In genomic region chr7:112162161-112163020, GRCh38 we compare ENCODE assay signal across 8 cellular contexts. TPM values are rescaled to one million over a fixed set of nuclear protein-coding genes. Genes with fewer than 3 reads are reported as not detected.
DNase-seq lines count a peak whose midpoint lies in the region; ATAC-seq and TF ChIP-seq lines count a peak whose summit lies in the region.

No MANE protein-coding gene starts in this region.

- H4K20me1 ChIP-seq in IMR-90 (ENCODE audit: insufficient read depth, low read length) = no peaks in the 10 kb centered on the region
- H4K20me1 ChIP-seq in SK-N-SH (ENCODE audit: insufficient read depth) = no peaks in the 10 kb centered on the region

- TF ChIP-seq RAD21 in IMR-90 (IDR thresholded peaks at IDR 0.05; ENCODE audit: low read length) (no peak), SK-N-SH (IDR thresholded peaks at IDR 0.05; ENCODE audit: low read length) (peak; percentile 29; the same call in 1 of the 2 replicates)

- H2BK5ac ChIP-seq in IMR-90 (ENCODE audit: low read depth, low read length, poor library complexity, severe bottlenecking) = no peak overlapping the region

- dilution Hi-C loops in IMR-90 (cut with HindIII; ENCODE audit: low sequenced_read_pairs, unreplicated experiment) = no loop called here

- H2AFZ ChIP-seq in IMR-90 (replicated peaks; ENCODE audit: low read length, poor library complexity) (peak overlapping the region; percentile 74), SK-N-SH (ENCODE audit: low read depth) (no peak overlapping the region)

- no peak overlapping the region; a peak in 1 of 4 replicates for H4K8ac ChIP-seq in IMR-90 (ENCODE audit: low read depth in 2 of 2, low read length in 2 of 2)

- H2BK15ac ChIP-seq in IMR-90 (ENCODE audit: low read depth, low read length) = 0 out of 3 replicates have a peak overlapping the region, but pooled peaks have one; percentile 43

- H3K9me2 ChIP-seq in SK-N-SH = no peaks in the 10 kb centered on the region

- H3K14ac ChIP-seq in IMR-90 (replicated peaks; ENCODE audit: low read depth, low read length) = peak overlapping the region; percentile 37; the same call in 1 of the 2 replicates

- H3K4me1 ChIP-seq in IMR-90 (ENCODE audit: control insufficient read depth, insufficient read depth, low read length) (peaks cover 6% of the 10 kb centered on the region), SK-N-SH (ENCODE audit: control insufficient read depth in 1 of 2, insufficient read depth in 2 of 2, low read depth in 1 of 2, low read length in 1 of 2) (peaks cover 29 to 49% of the 10 kb centered on the region in 2 experiments)

- no peak overlapping the region for H3K9ac ChIP-seq in IMR-90 (ENCODE audit: low read depth, low read length)
- no peak overlapping the region for H3K9ac ChIP-seq in SK-N-SH

- H4K91ac ChIP-seq in IMR-90 (ENCODE audit: insufficient read depth, low read depth, low read length) = no peak overlapping the region

- no TSS peak for BruUV-seq in IMR-90 (replicated peaks; lab: Mats Ljungman, UMichigan)

- POLR2A ChIA-PET in IMR-90 (lab: Charles Lee; ENCODE audit: unreplicated experiment) (no interaction called here), SK-N-SH (lab: Yijun Ruan, JAX) (no interaction called here)

- ATAC-seq in IMR-90 (ENCODE audit: low read depth) = peak; percentile 76
- no peak for ATAC-seq in HG03520 (IDR thresholded peaks at IDR 0.05; ENCODE audit: unreplicated experiment)

- peak overlapping the region; percentile 51; the same call in 1 of the 2 replicates for H3K4ac ChIP-seq in IMR-90 (ENCODE audit: low read depth, low read length)

- no peak overlapping the region for H2AK5ac ChIP-seq in IMR-90 (ENCODE audit: low read depth, low read length)

- no peak overlapping the region for H3K23ac ChIP-seq in IMR-90 (ENCODE audit: low read depth, low read length)

- no peak overlapping the region for H3K18ac ChIP-seq in IMR-90 (ENCODE audit: low read depth, low read length)

- TF ChIP-seq POLR2A in IMR-90 (IDR thresholded peaks at IDR 0.05; ENCODE audit: low read depth, low read length) = no peak

- no peak for TF ChIP-seq CTCF in IMR-90 (conservative IDR thresholded peaks at IDR 0.05; ENCODE audit: low read depth, low read length)
- TF ChIP-seq CTCF in SK-N-SH (IDR thresholded peaks at IDR 0.05) = no peak

- H4K5ac ChIP-seq in IMR-90 (ENCODE audit: low read depth, low read length) = no peak overlapping the region; the same call in 1 of the 2 replicates

- CTCF ChIA-PET in IMR-90 (lab: Yijun Ruan, JAX) = no interaction called here
- CTCF ChIA-PET in SK-N-SH (lab: Yijun Ruan, JAX) = interaction anchor here (0.7 to 4.4 kb wide), 6 partner anchors 11 to 399 kb away, joined by 3 to 17 read pairs (median 3); no protein-coding TSS in a partner anchor

- TF ChIP-seq EP300 in SK-N-SH (IDR thresholded peaks at IDR 0.05; ENCODE audit: borderline replicate concordance in 1 of 2, low read depth in 1 of 2, low read length in 1 of 2) = peak; percentile 16 to 61; a peak in 3 of 4 replicates

- peak overlapping the region; percentile 16; the same call in 1 of the 2 replicates for H2BK120ac ChIP-seq in IMR-90 (ENCODE audit: low read depth, low read length)

- H3K56ac ChIP-seq in IMR-90 (ENCODE audit: extremely low read depth, insufficient read depth, low read length) = no peak overlapping the region

- intact Hi-C loops in IMR-90 (cut with micrococcal nuclease) (loop anchor here (5.0 kb wide), 1 partner anchor 45 kb away; no protein-coding TSS in a partner anchor), head of caudate nucleus (cut with DNase I) (no loop called here), posterior cingulate gyrus (cut with DNase I) (loop anchor here (5.0 kb wide), 1 partner anchor 45 kb away; the partner anchor contains the start of genes DOCK4 and ZNF277)

- WGBS in IMR-90 (ENCODE audit: extremely low coverage in 2 of 2, insufficient read length in 1 of 2), 2 experiments = no CpG with 5 or more reads among the region's 4 CpGs
- WGBS in SK-N-SH (ENCODE audit: low lambda C conversion rate) = 74% methylated on average over 4 of the region's 4 CpGs

- peak overlapping the region; percentile 22 for H2AK9ac ChIP-seq in IMR-90 (replicated peaks; ENCODE audit: low read depth, low read length, poor library complexity)

- no peak overlapping the region for H3K27ac ChIP-seq in IMR-90 (ENCODE audit: insufficient read depth, low read length)
- peak overlapping the region in 1 of 2 experiments; percentile 80; a peak in 1 of 4 replicates for H3K27ac ChIP-seq in SK-N-SH (ENCODE audit: low read depth in 2 of 2, low read length in 1 of 2)

- DNase-seq in IMR-90 = peak; percentile 58
- peak; percentile 54 for DNase-seq in SK-N-SH
- DNase-seq in head of caudate nucleus = peak; percentile 53 to 92 (median 74)
- DNase-seq in posterior cingulate gyrus = peak; percentile 48 to 94 (median 62)
- no peak for DNase-seq in stimulated activated CD4-positive, alpha-beta T cell treated with anti-CD3 and anti-CD28 coated beads, Interleukin-12 subunit alpha, Interleukin-12 subunit beta, amount 100 ng/mL, for 4 hours
- no peak for DNase-seq in OCI-M2 (lab: John Stamatoyannopoulos, UW; ENCODE audit: unreplicated experiment)
- DNase-seq in mesenteric fat pad (ENCODE audit: low spot score) = no peak

- H3K27me3 ChIP-seq in IMR-90 (ENCODE audit: control insufficient read depth, insufficient read depth, low read length) (no peaks in the 10 kb centered on the region), SK-N-SH (ENCODE audit: insufficient read depth) (no peaks in the 10 kb centered on the region)

- peaks cover 11 to 23% of the 10 kb centered on the region in 2 experiments for H3K79me1 ChIP-seq in IMR-90 (ENCODE audit: low read depth in 1 of 2, low read length in 2 of 2)

- H3K4me2 ChIP-seq in IMR-90 (ENCODE audit: low read depth, low read length) (peak overlapping the region; percentile 51; the same call in 1 of the 2 replicates), SK-N-SH (peak overlapping the region; percentile 67)

- H3K9me1 ChIP-seq in IMR-90 (ENCODE audit: insufficient read depth, low read length) = peaks cover 15% of the 10 kb centered on the region

- in situ Hi-C loops in IMR-90 (cut with MboI; ENCODE audit: low sequenced_read_pairs) = no loop called here

- no peaks in the 10 kb centered on the region for H3K36me3 ChIP-seq in IMR-90 (ENCODE audit: control insufficient read depth, insufficient read depth, low read length)
- H3K36me3 ChIP-seq in SK-N-SH (replicated peaks in 1 of 2; ENCODE audit: control insufficient read depth in 1 of 2, insufficient read depth in 2 of 2, low read length in 1 of 2) = no peaks in the 10 kb centered on the region

- H2BK20ac ChIP-seq in IMR-90 (ENCODE audit: low read depth, low read length) = no peak overlapping the region

- H3K4me3 ChIP-seq in IMR-90 (ENCODE audit: insufficient read depth, low read depth, low read length) = no peak overlapping the region
- no peak overlapping the region for H3K4me3 ChIP-seq in SK-N-SH (ENCODE audit: low read depth in 2 of 2, low read length in 1 of 2)

- no peaks in the 10 kb centered on the region for H3K9me3 ChIP-seq in IMR-90 (ENCODE audit: control insufficient read depth, insufficient read depth, low read length)
- no peaks in the 10 kb centered on the region for H3K9me3 ChIP-seq in SK-N-SH

- no peaks in the 10 kb centered on the region for H3K79me2 ChIP-seq in SK-N-SH (ENCODE audit: insufficient read depth)

- H3F3A ChIP-seq in SK-N-SH (replicated peaks; ENCODE audit: insufficient read depth) = peaks cover 13% of the 10 kb centered on the region

TF ChIP-seq in IMR-90, 13 proteins besides CTCF, POLR2A, EP300 and RAD21 (continues in another document):
- TF ChIP-seq CHD1 (IDR thresholded peaks at IDR 0.05; ENCODE audit: low read depth, low read length) (no peak), NFE2L2 (IDR thresholded peaks at IDR 0.05; ENCODE audit: low read depth, low read length) (no peak), MAFK (IDR thresholded peaks at IDR 0.05; ENCODE audit: low read depth, low read length) (no peak)
- TF ChIP-seq, protein P1, sequence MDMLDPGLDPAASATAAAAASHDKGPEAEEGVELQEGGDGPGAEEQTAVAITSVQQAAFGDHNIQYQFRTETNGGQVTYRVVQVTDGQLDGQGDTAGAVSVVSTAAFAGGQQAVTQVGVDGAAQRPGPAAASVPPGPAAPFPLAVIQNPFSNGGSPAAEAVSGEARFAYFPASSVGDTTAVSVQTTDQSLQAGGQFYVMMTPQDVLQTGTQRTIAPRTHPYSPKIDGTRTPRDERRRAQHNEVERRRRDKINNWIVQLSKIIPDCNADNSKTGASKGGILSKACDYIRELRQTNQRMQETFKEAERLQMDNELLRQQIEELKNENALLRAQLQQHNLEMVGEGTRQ (IDR thresholded peaks at IDR 0.05; ENCODE audit: low read depth, low read length) = peak; percentile 13; the same call in 1 of the 2 replicates

RNA-seq across cellular contexts. Expression of gene DOCK4, which starts 43.8 kb away (rescaled TPM):
- total RNA-seq in IMR-90 (2012; rRNA removed) (12.2 and 14.2 TPM in 2 replicates), mesenteric fat pad (40.9 TPM)
- polyA plus RNA-seq in IMR-90 (2012; rRNA removed) (4.2 and 4.4 TPM in 2 replicates), SK-N-SH (2012; rRNA removed) (8.5 and 8.9 TPM in 2 replicates)
- polyA plus RNA-seq in IMR-90 (2012; cell fraction: cytosol; rRNA removed) = 1.8 and 2.3 TPM in 2 replicates
- 7.2 and 10.9 TPM in 2 replicates for polyA plus RNA-seq in IMR-90 (2012; cell fraction: nucleus; rRNA removed; ENCODE audit: low replicate concordance)
- 9.0 and 9.5 TPM in 2 replicates for polyA plus RNA-seq in SK-N-SH (2012; cell fraction: cytosol; rRNA removed)
- 12.5 and 19.7 TPM in 2 replicates for polyA plus RNA-seq in SK-N-SH (2012; cell fraction: nucleus; rRNA removed)

RNA-seq across cellular contexts. Expression of gene ZNF277, which starts 44.1 kb away (rescaled TPM):
- total RNA-seq in IMR-90 (2012; rRNA removed) (21.3 and 45.0 TPM in 2 replicates), mesenteric fat pad (10.6 TPM)
- polyA plus RNA-seq in IMR-90 (2012; rRNA removed) (6.0 and 7.3 TPM in 2 replicates), SK-N-SH (2012; rRNA removed) (11.5 and 12.9 TPM in 2 replicates)
- 2.5 and 3.2 TPM in 2 replicates for polyA plus RNA-seq in IMR-90 (2012; cell fraction: cytosol; rRNA removed)
- polyA plus RNA-seq in IMR-90 (2012; cell fraction: nucleus; rRNA removed; ENCODE audit: low replicate concordance) = 0.51 and 4.0 TPM in 2 replicates
- 19.4 and 23.0 TPM in 2 replicates for polyA plus RNA-seq in SK-N-SH (2012; cell fraction: cytosol; rRNA removed)
- polyA plus RNA-seq in SK-N-SH (2012; cell fraction: nucleus; rRNA removed) = 3.1 and 7.6 TPM in 2 replicates

Comparison
In these comparisons a context has a peak if more than half of its experiments do, and no peak if none do; other contexts are left out.
1. DNase-seq: peak in IMR-90 (single experiment), SK-N-SH (single experiment), head of caudate nucleus (42 of 42) and posterior cingulate gyrus (10 of 10); none in stimulated activated CD4-positive, alpha-beta T cell treated with anti-CD3 and anti-CD28 coated beads, Interleukin-12 subunit alpha, Interleukin-12 subunit beta, amount 100 ng/mL, for 4 hours (single experiment), OCI-M2 (single experiment) and mesenteric fat pad (single experiment).